29 cellular contexts compared by ENCODE assay signal in genomic region chr14:95167177-95167576, GRCh38.
"Had no signal": no experiment of that assay in that cellular context is flagged by ENCODE, and none has a peak within 500 bp of the region (broad histone marks: within the 10 kb centered on the region; RNA-seq: fewer than 3 reads in every experiment).

No MANE protein-coding gene starts in this region.

- H3K9me3 ChIP-seq: testis, thyroid gland, transverse colon, upper lobe of right lung, uterus, vagina had no signal

- H3K4me3 Mint-ChIP-seq: stimulated activated effector memory CD8-positive, alpha-beta T cell treated with anti-CD3 and anti-CD28 coated beads, Interleukin-12 subunit alpha, Interleukin-12 subunit beta, amount 100 ng/mL, for 72 hours; stimulated activated memory B cell treated with anti-CD40 and anti-IgM and Interleukin-4, amounts not matched to agents 10 μg/mL and 1 μg/mL and 100 μg/mL, for 72 hours; stimulated activated naive B cell treated with anti-CD40 and anti-IgM and Interleukin-4, amounts not matched to agents 10 μg/mL and 1 μg/mL and 100 μg/mL, for 72 hours; stimulated activated naive CD8-positive, alpha-beta T cell treated with anti-CD3 and anti-CD28 coated beads, Interleukin-15, amount 100 ng/mL, for 72 hours; stimulated activated naive CD8-positive, alpha-beta T cell treated with anti-CD3 and anti-CD28 coated beads, Interleukin-15, Interleukin-2, amounts not matched to agents 100 ng/mL and 50 ng/mL, for 24 hours; type B pancreatic cell had no signal

- H3K4me1 Mint-ChIP-seq: stimulated activated effector memory CD8-positive, alpha-beta T cell treated with anti-CD3 and anti-CD28 coated beads, Interleukin-12 subunit alpha, Interleukin-12 subunit beta, amount 100 ng/mL, for 72 hours; stimulated activated naive CD8-positive, alpha-beta T cell treated with anti-CD3 and anti-CD28 coated beads, Interleukin-15, amount 100 ng/mL, for 72 hours had no signal

- H3K4me3 ChIP-seq: stomach, suprapubic skin, testis, thoracic aorta, thyroid gland, tibial artery, tibial nerve, transverse colon, upper lobe of left lung, upper lobe of right lung, uterus, vagina had no signal

- DNase-seq: stimulated activated CD4-positive, alpha-beta T cell treated with anti-CD3 and anti-CD28 coated beads, Interleukin-2, amount 100 ng/mL, for 48 hours; stimulated activated CD4-positive, alpha-beta T cell treated with anti-CD3 and anti-CD28 coated beads, Interleukin-4, amount 100 ng/mL, for 1 hour; stimulated activated CD4-positive, alpha-beta T cell treated with anti-CD3 and anti-CD28 coated beads, Interleukin-4, amount 100 ng/mL, for 24 hours; stimulated activated CD4-positive, alpha-beta T cell treated with anti-CD3 and anti-CD28 coated beads, Interleukin-4, amount 100 ng/mL, for 4 hours; stimulated activated CD8-positive, alpha-beta memory T cell treated with anti-CD3 and anti-CD28 coated beads, Interleukin-4, amount 100 ng/mL, for 48 hours; stimulated activated naive B cell treated with anti-CD40 and anti-IgM and Interleukin-4, amounts not matched to agents 10 μg/mL and 1 μg/mL and 100 μg/mL, for 72 hours; stimulated activated naive CD4-positive, alpha-beta T cell; stimulated activated naive CD4-positive, alpha-beta T cell treated with Interleukin-2 at 50 U/mL for 16 hours; stimulated activated naive CD8-positive, alpha-beta T cell treated with anti-CD3 and anti-CD28 coated beads, Interleukin-15, amount 100 ng/mL, for 72 hours; stimulated activated naive CD8-positive, alpha-beta T cell treated with anti-CD3 and anti-CD28 coated beads, Interleukin-15, Interleukin-2, amounts not matched to agents 100 U/mL and 50 U/mL, for 24 hours; stomach; substantia nigra; testis; thyroid gland; tibial artery; transverse colon; trophoblast cell; upper lobe of left lung; upper lobe of right lung; uterus had no signal

- H3K27ac Mint-ChIP-seq: stimulated activated effector memory CD8-positive, alpha-beta T cell treated with anti-CD3 and anti-CD28 coated beads, Interleukin-12 subunit alpha, Interleukin-12 subunit beta, amount 100 ng/mL, for 72 hours; stimulated activated memory B cell treated with anti-CD40 and anti-IgM and Interleukin-4, amounts not matched to agents 10 μg/mL and 1 μg/mL and 100 μg/mL, for 72 hours; stimulated activated naive B cell treated with anti-CD40 and anti-IgM and Interleukin-4, amounts not matched to agents 10 μg/mL and 1 μg/mL and 100 μg/mL, for 72 hours; stimulated activated naive CD8-positive, alpha-beta T cell treated with anti-CD3 and anti-CD28 coated beads, Interleukin-15, amount 100 ng/mL, for 72 hours; stimulated activated naive CD8-positive, alpha-beta T cell treated with anti-CD3 and anti-CD28 coated beads, Interleukin-15, Interleukin-2, amounts not matched to agents 100 ng/mL and 50 ng/mL, for 24 hours; type B pancreatic cell had no signal

- H3K27me3 Mint-ChIP-seq: stimulated activated memory B cell treated with anti-CD40 and anti-IgM and Interleukin-4, amounts not matched to agents 10 μg/mL and 1 μg/mL and 100 μg/mL, for 72 hours; stimulated activated naive B cell treated with anti-CD40 and anti-IgM and Interleukin-4, amounts not matched to agents 10 μg/mL and 1 μg/mL and 100 μg/mL, for 72 hours; stimulated activated naive CD8-positive, alpha-beta T cell treated with anti-CD3 and anti-CD28 coated beads, Interleukin-15, amount 100 ng/mL, for 72 hours; stimulated activated naive CD8-positive, alpha-beta T cell treated with anti-CD3 and anti-CD28 coated beads, Interleukin-15, Interleukin-2, amounts not matched to agents 100 ng/mL and 50 ng/mL, for 24 hours; type B pancreatic cell had no signal

- H3K36me3 Mint-ChIP-seq: stimulated activated effector memory CD8-positive, alpha-beta T cell treated with anti-CD3 and anti-CD28 coated beads, Interleukin-12 subunit alpha, Interleukin-12 subunit beta, amount 100 ng/mL, for 72 hours had no signal

- ATAC-seq: stimulated activated effector memory CD8-positive, alpha-beta T cell treated with anti-CD3 and anti-CD28 coated beads, Interleukin-12 subunit alpha, Interleukin-12 subunit beta, amount 100 ng/mL, for 72 hours; stimulated activated memory B cell treated with anti-CD40 and anti-IgM and Interleukin-4, amounts not matched to agents 10 μg/mL and 1 μg/mL and 100 μg/mL, for 72 hours; stimulated activated naive B cell treated with anti-CD40 and anti-IgM and Interleukin-4, amounts not matched to agents 10 μg/mL and 1 μg/mL and 100 μg/mL, for 72 hours; stimulated activated naive CD8-positive, alpha-beta T cell treated with anti-CD3 and anti-CD28 coated beads, Interleukin-15, amount 100 ng/mL, for 72 hours; stimulated activated naive CD8-positive, alpha-beta T cell treated with anti-CD3 and anti-CD28 coated beads, Interleukin-15, Interleukin-2, amounts not matched to agents 100 U/mL and 50 U/mL, for 24 hours; upper lobe of right lung had no signal

- H3K36me3 ChIP-seq: stomach, suprapubic skin, thoracic aorta, thyroid gland, transverse colon, upper lobe of left lung, upper lobe of right lung, uterus, vagina had no signal

- FAIRE-seq: urothelium cell line had no signal

- H3K27ac ChIP-seq: stomach, suprapubic skin, testis, thoracic aorta, thyroid gland, tibial artery, tibial nerve, upper lobe of left lung, upper lobe of right lung, uterus, vagina had no signal

- H3K27me3 ChIP-seq: stomach, suprapubic skin, testis, thyroid gland, tibial artery, tibial nerve, transverse colon, upper lobe of left lung, upper lobe of right lung, uterus, vagina had no signal

- H3K4me1 ChIP-seq: suprapubic skin, testis, thyroid gland, tibial artery, uterus, vagina had no signal
